Comparison of ENCODE assay signal across 1 cellular context in genomic region chr19:4814625-4815425, GRCh38.
TF ChIP-seq lines count a peak whose summit lies in the region.

No MANE protein-coding gene starts in this region.

TF ChIP-seq in GM23338, 12 proteins besides CTCF, POLR2A, EP300 and RAD21 (continued from another document):
- TF ChIP-seq ZNF462 (CRISPR knock-in tag; IDR thresholded peaks at IDR 0.05) (no peak), NANOG (IDR thresholded peaks at IDR 0.05; ENCODE audit: borderline replicate concordance) (no peak), EZH2 (IDR thresholded peaks at IDR 0.05; ENCODE audit: low read depth, unreplicated experiment) (no peak), POLR2AphosphoS5 (IDR thresholded peaks at IDR 0.05; ENCODE audit: low read depth) (no peak), STAT1 (IDR thresholded peaks at IDR 0.05; ENCODE audit: unreplicated experiment) (no peak), REST (IDR thresholded peaks at IDR 0.05; ENCODE audit: unreplicated experiment) (no peak), ZNF114 (CRISPR knock-in tag; IDR thresholded peaks at IDR 0.05) (no peak)
- TF ChIP-seq, protein P1, sequence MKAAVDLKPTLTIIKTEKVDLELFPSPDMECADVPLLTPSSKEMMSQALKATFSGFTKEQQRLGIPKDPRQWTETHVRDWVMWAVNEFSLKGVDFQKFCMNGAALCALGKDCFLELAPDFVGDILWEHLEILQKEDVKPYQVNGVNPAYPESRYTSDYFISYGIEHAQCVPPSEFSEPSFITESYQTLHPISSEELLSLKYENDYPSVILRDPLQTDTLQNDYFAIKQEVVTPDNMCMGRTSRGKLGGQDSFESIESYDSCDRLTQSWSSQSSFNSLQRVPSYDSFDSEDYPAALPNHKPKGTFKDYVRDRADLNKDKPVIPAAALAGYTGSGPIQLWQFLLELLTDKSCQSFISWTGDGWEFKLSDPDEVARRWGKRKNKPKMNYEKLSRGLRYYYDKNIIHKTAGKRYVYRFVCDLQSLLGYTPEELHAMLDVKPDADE (IDR thresholded peaks at IDR 0.05) = no peak
